ENCODE assay signal across 9 cellular contexts in genomic region chr21:41880153-41880552, GRCh38. TPM values are rescaled to one million over a fixed set of nuclear protein-coding genes. Genes with fewer than 3 reads are reported as not detected.
DNase-seq lines count a peak whose midpoint lies in the region; ATAC-seq, FAIRE-seq and TF ChIP-seq lines count a peak whose summit lies in the region.
"Had no signal": no experiment of that assay in that cellular context is flagged by ENCODE, and none has a peak within 500 bp of the region (broad histone marks: within the 10 kb centered on the region; RNA-seq: fewer than 3 reads in every experiment).

No MANE protein-coding gene starts in this region.

- H3K27me3 ChIP-seq in iPS-20b (ENCODE audit: insufficient read depth, low read length) (no peaks in the 10 kb centered on the region), tibial artery (no peaks in the 10 kb centered on the region), brain microvascular endothelial cell (replicated peaks) (no peaks in the 10 kb centered on the region), small intestine (ENCODE audit: control insufficient read depth in 2 of 2, insufficient read depth in 2 of 2, low read length in 2 of 2) (no peaks in the 10 kb centered on the region)

- H3K9ac ChIP-seq in iPS-20b (ENCODE audit: low read depth, low read length), result no peak overlapping the region

- intact Hi-C loops in tibial artery (cut with DNase I; ENCODE audit: low total_unique reads), result no loop called here

- H3K4me3 Mint-ChIP-seq in activated T-cell treated with anti-CD3 and anti-CD28 coated beads, Interleukin-2, amount 50 U/mL, for 4 hours, result peak overlapping the region; percentile 90
- H3K4me3 Mint-ChIP-seq in activated CD4-positive, alpha-beta memory T cell treated with anti-CD3 and anti-CD28 coated beads, Interleukin-2, amount 10 ng/mL, durations not matched to agents 7 days and 5 days, result peak overlapping the region; percentile 86

- FAIRE-seq in small intestine (lab: Jason Lieb, UNC), result no peak

- H3K36me3 ChIP-seq in iPS-20b (ENCODE audit: insufficient read depth, low read depth, low read length) (no peaks in the 10 kb centered on the region), tibial artery (no peaks in the 10 kb centered on the region), brain microvascular endothelial cell (replicated peaks) (no peaks in the 10 kb centered on the region), small intestine (ENCODE audit: control insufficient read depth in 2 of 2, insufficient read depth in 2 of 2, low read length in 2 of 2) (no peaks in the 10 kb centered on the region)

- peaks cover 24% of the 10 kb centered on the region for H3K4me1 Mint-ChIP-seq in activated T-cell treated with anti-CD3 and anti-CD28 coated beads, Interleukin-2, amount 50 U/mL, for 4 hours (ENCODE audit: low read depth)
- peaks cover 25% of the 10 kb centered on the region for H3K4me1 Mint-ChIP-seq in activated CD4-positive, alpha-beta memory T cell treated with anti-CD3 and anti-CD28 coated beads, Interleukin-2, amount 10 ng/mL, durations not matched to agents 7 days and 5 days

- TF ChIP-seq CTCF in tibial artery (IDR thresholded peaks at IDR 0.05) (no peak), brain microvascular endothelial cell (IDR thresholded peaks at IDR 0.05; ENCODE audit: low read depth, low read length, missing control alignments) (no peak)

- no peaks in the 10 kb centered on the region for H3K27me3 Mint-ChIP-seq in activated T-cell treated with anti-CD3 and anti-CD28 coated beads, Interleukin-2, amount 50 U/mL, for 4 hours (ENCODE audit: low read depth)
- no peaks in the 10 kb centered on the region for H3K27me3 Mint-ChIP-seq in activated CD4-positive, alpha-beta memory T cell treated with anti-CD3 and anti-CD28 coated beads, Interleukin-2, amount 10 ng/mL, durations not matched to agents 7 days and 5 days

- H3K9me3 ChIP-seq in iPS-20b (ENCODE audit: insufficient read depth, low read depth, low read length) (no peaks in the 10 kb centered on the region), tibial artery (no peaks in the 10 kb centered on the region), small intestine (ENCODE audit: control insufficient read depth, low read depth) (no peaks in the 10 kb centered on the region)

- H3K4me3 ChIP-seq in iPS-20b (ENCODE audit: low read length) (peak overlapping the region; percentile 69), tibial artery (peak overlapping the region; percentile 75 to 96), brain microvascular endothelial cell (ENCODE audit: low read depth, low read length) (no peak overlapping the region), small intestine (ENCODE audit: low read depth in 1 of 2, low read length in 2 of 2) (no peak overlapping the region)

- ATAC-seq in activated T-cell treated with anti-CD3 and anti-CD28 coated beads, Interleukin-2, amount 50 U/mL, for 4 hours, result no peak

- H3K27ac Mint-ChIP-seq in activated CD4-positive, alpha-beta memory T cell treated with anti-CD3 and anti-CD28 coated beads, Interleukin-2, amount 10 ng/mL, durations not matched to agents 7 days and 5 days, result no peak overlapping the region

- H3K36me3 Mint-ChIP-seq in activated T-cell treated with anti-CD3 and anti-CD28 coated beads, Interleukin-2, amount 50 U/mL, for 4 hours (ENCODE audit: insufficient read depth), result no peaks in the 10 kb centered on the region
- no peaks in the 10 kb centered on the region for H3K36me3 Mint-ChIP-seq in activated CD4-positive, alpha-beta memory T cell treated with anti-CD3 and anti-CD28 coated beads, Interleukin-2, amount 10 ng/mL, durations not matched to agents 7 days and 5 days (ENCODE audit: low read depth)

- H3K4me1 ChIP-seq in iPS-20b (ENCODE audit: insufficient read depth, low read length) (peaks cover 4% of the 10 kb centered on the region; the same call in 1 of the 2 replicates), tibial artery (peaks cover 0 to 19% (median 9%) of the 10 kb centered on the region in 4 donors), small intestine (ENCODE audit: control insufficient read depth in 2 of 2, insufficient read depth in 1 of 2, low read depth in 1 of 2, low read length in 1 of 2) (no peaks in the 10 kb centered on the region)

- H3K27ac ChIP-seq in iPS-20b (ENCODE audit: low read length) (no peak overlapping the region), tibial artery (no peak overlapping the region), brain microvascular endothelial cell (no peak overlapping the region), small intestine (ENCODE audit: low read depth in 1 of 2, low read length in 1 of 2) (no peak overlapping the region)

- POLR2A ChIA-PET in activated CD4-positive, alpha-beta memory T cell treated with anti-CD3 and anti-CD28 coated beads, Interleukin-2, amount 10 ng/mL, durations not matched to agents 7 days and 5 days (lab: Charles Lee), result interaction anchor here (0.6 to 3.1 kb wide), 10 partner anchors 9 to 455 kb away, joined by 3 to 27 read pairs (median 10); partner anchors contain the start of gene ZBTB21

- in situ Hi-C loops in brain microvascular endothelial cell (cut with HindIII; ENCODE audit: low pct_ligation_motif_present, low sequenced_read_pairs), result no loop called here

- CTCF ChIA-PET in activated CD4-positive, alpha-beta memory T cell treated with anti-CD3 and anti-CD28 coated beads, Interleukin-2, amount 10 ng/mL, durations not matched to agents 7 days and 5 days (lab: Charles Lee), result interaction anchor here (1.0 to 2.2 kb wide), 4 partner anchors 9 to 237 kb away, joined by 3 to 7 read pairs (median 4); no protein-coding TSS in a partner anchor

- H3K9me3 Mint-ChIP-seq in activated T-cell treated with anti-CD3 and anti-CD28 coated beads, Interleukin-2, amount 50 U/mL, for 4 hours, result no peaks in the 10 kb centered on the region
- H3K9me3 Mint-ChIP-seq in activated CD4-positive, alpha-beta memory T cell treated with anti-CD3 and anti-CD28 coated beads, Interleukin-2, amount 10 ng/mL, durations not matched to agents 7 days and 5 days, result no peaks in the 10 kb centered on the region

- DNase-seq in activated T-cell treated with anti-CD3 and anti-CD28 coated beads, Interleukin-2, amount 50 U/mL, for 4 hours, result no peak
- no peak for DNase-seq in activated T-cell treated with anti-CD3 and anti-CD28 coated beads, Interleukin-2, amount 50 U/mL, for 1 hour
- no peak for DNase-seq in activated CD4-positive, alpha-beta memory T cell treated with anti-CD3 and anti-CD28 coated beads, Interleukin-2, amount 10 ng/mL, durations not matched to agents 7 days and 5 days
- DNase-seq in tibial artery (no peak), brain microvascular endothelial cell (no peak), small intestine (no peak), DMS153 (lab: John Stamatoyannopoulos, UW) (no peak)
- DNase-seq: islet precursor cell had no signal

- 88 to 93% (median 89%) methylated on average over 9 of the region's 9 CpGs for WGBS in small intestine, 3 donors

RNA-seq across cellular contexts. Expression of gene PRDM15, which starts 1.0 kb away (rescaled TPM):
- total RNA-seq in activated T-cell treated with anti-CD3 and anti-CD28 coated beads, Interleukin-2, amount 50 U/mL, for 4 hours, result 10 to 100 TPM; 10.4 to 11.7 (median 11.4) TPM
- 1 to 10 TPM; 7.0 to 8.1 TPM for total RNA-seq in activated CD4-positive, alpha-beta memory T cell treated with anti-CD3 and anti-CD28 coated beads, Interleukin-2, amount 10 ng/mL, durations not matched to agents 7 days and 5 days
- 1 to 10 TPM; 3.6 to 4.5 (median 4.1) TPM for polyA plus RNA-seq in small intestine

Comparison
In these comparisons a context has a peak if more than half of its experiments do, and no peak if none do; other contexts are left out.
1. H3K4me3 ChIP-seq: peak in iPS-20b (single experiment) and tibial artery (2 of 2); none in brain microvascular endothelial cell (single experiment) and small intestine (0 of 2).